ENCODE assay signal across 12 cellular contexts in genomic region chr7:1707756-1708611, GRCh38. TPM values are rescaled to one million over a fixed set of nuclear protein-coding genes. Genes with fewer than 3 reads are reported as not detected.
DNase-seq lines count a peak whose midpoint lies in the region; ATAC-seq and TF ChIP-seq lines count a peak whose summit lies in the region.
"Had no signal": no experiment of that assay in that cellular context is flagged by ENCODE, and none has a peak within 500 bp of the region (broad histone marks: within the 10 kb centered on the region; RNA-seq: fewer than 3 reads in every experiment).

No MANE protein-coding gene starts in this region.

- no peak overlapping the region for H3K4me2 ChIP-seq in PC-9

- POLR2A ChIA-PET in A673 (lab: Charles Lee; ENCODE audit: low non-redundant PET): no interaction called here
- POLR2A ChIA-PET in PC-9 (lab: Charles Lee; ENCODE audit: unreplicated experiment): no interaction called here

- no peaks in the 10 kb centered on the region for H3K79me2 ChIP-seq in PC-9 (ENCODE audit: low read depth)

- H3K36me3 ChIP-seq in A673 (ENCODE audit: insufficient read depth, low read length, poor library complexity, severe bottlenecking) (no peaks in the 10 kb centered on the region), PC-9 (ENCODE audit: low read depth) (no peaks in the 10 kb centered on the region), kidney epithelial cell (ENCODE audit: control insufficient read depth, insufficient read depth, low read length) (no peaks in the 10 kb centered on the region), prostate gland (no peaks in the 10 kb centered on the region)

- H3K27ac ChIP-seq in A673 (ENCODE audit: low read depth, low read length, poor library complexity, severe bottlenecking) (no peak overlapping the region), PC-9 (no peak overlapping the region), prostate gland (no peak overlapping the region)

- no peaks in the 10 kb centered on the region for H4K20me1 ChIP-seq in PC-9 (ENCODE audit: insufficient read depth)

- no peaks in the 10 kb centered on the region for H3K27me3 ChIP-seq in A673 (replicated peaks; ENCODE audit: insufficient read depth, low read depth, low read length, poor library complexity)
- peaks cover 84% of the 10 kb centered on the region for H3K27me3 ChIP-seq in PC-9 (ENCODE audit: insufficient read depth, low read depth)
- peaks cover 5% of the 10 kb centered on the region for H3K27me3 ChIP-seq in kidney epithelial cell (ENCODE audit: control insufficient read depth, insufficient read depth, low read length)
- no peaks in the 10 kb centered on the region for H3K27me3 ChIP-seq in prostate gland (replicated peaks; ENCODE audit: insufficient read depth)

- no peaks in the 10 kb centered on the region for H3K9me2 ChIP-seq in PC-9 (ENCODE audit: insufficient read depth)

- TF ChIP-seq CTCF in A673 (conservative IDR thresholded peaks at IDR 0.05; ENCODE audit: low read depth, low read length) (peak; percentile 32), GM12864 (IDR thresholded peaks at IDR 0.05; ENCODE audit: low read depth, low read length, missing control alignments) (peak; percentile 34), PC-9 (conservative IDR thresholded peaks at IDR 0.05) (peak; percentile 48; the same call in 1 of the 2 replicates), kidney epithelial cell (IDR thresholded peaks at IDR 0.05; ENCODE audit: insufficient read depth, low read length, poor library complexity, severe bottlenecking) (peak; percentile 2), prostate gland (IDR thresholded peaks at IDR 0.05) (no peak)

- H3F3A ChIP-seq in PC-9 (ENCODE audit: insufficient read depth, low read depth): no peaks in the 10 kb centered on the region

- ATAC-seq in GM19324 (IDR thresholded peaks at IDR 0.05; ENCODE audit: low FRiP score, unreplicated experiment) (no peak), HG02642 (IDR thresholded peaks at IDR 0.05; ENCODE audit: poor library complexity, unreplicated experiment) (no peak)

- no TSS peak for BruUV-seq in A673 (replicated peaks; lab: Mats Ljungman, UMichigan)
- BruUV-seq in PC-9 (replicated peaks; lab: Mats Ljungman, UMichigan): no TSS peak

- DNase-seq in A673 (ENCODE audit: low spot score) (no peak), GM12864 (ENCODE audit: low read depth) (no peak), PC-9 (no peak), kidney epithelial cell (ENCODE audit: low read depth) (no peak), ureter (ENCODE audit: low spot score) (no peak), prostate gland (ENCODE audit: low spot score) (no peak)
- DNase-seq: CD4-positive, alpha-beta memory T cell; foreskin melanocyte; Right ventricle myocardium superior had no signal

- WGBS in prostate gland: 88% methylated on average over 17 of the region's 17 CpGs

- intact Hi-C loops in A673 (cut with micrococcal nuclease; ENCODE audit: unreplicated experiment): no loop called here
- intact Hi-C loops in PC-9 (cut with micrococcal nuclease; ENCODE audit: unreplicated experiment): no loop called here
- intact Hi-C loops in prostate gland (cut with DNase I): no loop called here

- no peak overlapping the region for H2AFZ ChIP-seq in PC-9

- CTCF ChIA-PET in A673 (lab: Charles Lee): no interaction called here
- CTCF ChIA-PET in PC-9 (lab: Charles Lee): no interaction called here

- no peaks in the 10 kb centered on the region for H3K4me1 ChIP-seq in A673 (ENCODE audit: insufficient read depth, low read length, poor library complexity, severe bottlenecking)
- H3K4me1 ChIP-seq in PC-9 (replicated peaks; ENCODE audit: insufficient read depth): no peaks in the 10 kb centered on the region
- no peaks in the 10 kb centered on the region for H3K4me1 ChIP-seq in prostate gland (replicated peaks)

- peaks cover 8% of the 10 kb centered on the region for H3K9me3 ChIP-seq in A673 (ENCODE audit: low read depth, low read length, poor library complexity, severe bottlenecking)
- H3K9me3 ChIP-seq in PC-9 (ENCODE audit: insufficient read depth, low read depth): peaks cover 11% of the 10 kb centered on the region
- H3K9me3 ChIP-seq in prostate gland: no peaks in the 10 kb centered on the region

- H3K4me3 ChIP-seq in A673 (ENCODE audit: low read depth, low read length, poor library complexity, severe bottlenecking) (no peak overlapping the region), GM12864 (ENCODE audit: low read depth, low read length) (no peak overlapping the region), PC-9 (no peak overlapping the region), kidney epithelial cell (ENCODE audit: low read depth, low read length) (no peak overlapping the region), prostate gland (no peak overlapping the region)

- no peak for TF ChIP-seq POLR2A in prostate gland (IDR thresholded peaks at IDR 0.05)

RNA-seq across cellular contexts. Expression of gene ELFN1, which starts 37.9 kb away (rescaled TPM):
- total RNA-seq in A673 (2021) (0.09 TPM in 1 of 2 replicates, not detected in the other), PC-9 (2021) (0.09 and 0.13 TPM in 2 replicates), kidney epithelial cell (0.55 and 0.71 TPM in 2 replicates), ureter (1.7 TPM), prostate gland (1 to 10 TPM; 2.0 to 3.0 TPM)
- total RNA-seq: activated T-helper 2 cell treated with anti-CD3 and anti-CD28 coated beads, Interferon-gamma antibody, Interleukin-2, Interleukin-4, amounts not matched to agents 10 μg/mL and 5 μg/mL and 100 μg/mL, durations not matched to agents 14 hours and 24 hours and 36 hours had no signal

Comparison
In these comparisons a context has a peak if more than half of its experiments do, and no peak if none do; other contexts are left out.
1. CTCF ChIP-seq: peak in A673 (single experiment), GM12864 (single experiment), PC-9 (single experiment) and kidney epithelial cell (single experiment); none in prostate gland (0 of 4).